In genomic region chr17:76735006-76735405, GRCh38 we compare ENCODE assay signal across 8 cellular contexts. TPM values are rescaled to one million over a fixed set of nuclear protein-coding genes. Genes with fewer than 3 reads are reported as not detected.
DNase-seq lines count a peak whose midpoint lies in the region; ATAC-seq and TF ChIP-seq lines count a peak whose summit lies in the region.

No MANE protein-coding gene starts in this region.

- DNase-seq in EL (peak; percentile 52), MG63 (no peak), breast epithelium (ENCODE audit: low spot score in 2 of 2) (no peak), hippocampal formation (lab: John Stamatoyannopoulos, UW) (no peak), lower leg skin (ENCODE audit: low spot score in 2 of 2) (no peak)

- no peak for TF ChIP-seq CTCF in breast epithelium (IDR thresholded peaks at IDR 0.05)
- TF ChIP-seq CTCF in lower leg skin (IDR thresholded peaks at IDR 0.05), result no peak

- H3K4me1 ChIP-seq in breast epithelium, result peaks cover 0 to 21% of the 10 kb centered on the region in 2 donors
- H3K4me1 ChIP-seq in mucosa of stomach (ENCODE audit: control insufficient read depth, insufficient read depth, low read length), result peaks cover 12% of the 10 kb centered on the region

- H3K4me3 ChIP-seq in MG63, result peak overlapping the region; percentile 97
- H3K4me3 ChIP-seq in breast epithelium, result peak overlapping the region; percentile 93 to 97 (median 96)
- peak overlapping the region; percentile 76 for H3K4me3 ChIP-seq in mucosa of stomach (ENCODE audit: low read length)
- H3K4me3 ChIP-seq in lower leg skin (ENCODE audit: low read depth, poor library complexity, severe bottlenecking), result no peak overlapping the region

- H3K9me3 ChIP-seq in MG63, result no peaks in the 10 kb centered on the region
- no peaks in the 10 kb centered on the region for H3K9me3 ChIP-seq in breast epithelium
- H3K9me3 ChIP-seq in mucosa of stomach (ENCODE audit: control insufficient read depth, low read length), result no peaks in the 10 kb centered on the region

- no peaks in the 10 kb centered on the region for H3K27me3 ChIP-seq in MG63
- H3K27me3 ChIP-seq in breast epithelium, result no peaks in the 10 kb centered on the region
- no peaks in the 10 kb centered on the region for H3K27me3 ChIP-seq in mucosa of stomach (ENCODE audit: control insufficient read depth, insufficient read depth, low read length)

- 11 to 13% methylated on average over 5 of the region's 5 CpGs for WGBS in lower leg skin, 2 donors

- ATAC-seq in GM18520 (IDR thresholded peaks at IDR 0.05; ENCODE audit: unreplicated experiment) (no peak), GM19463 (IDR thresholded peaks at IDR 0.05; ENCODE audit: unreplicated experiment) (no peak)

- no peak for TF ChIP-seq POLR2A in breast epithelium (IDR thresholded peaks at IDR 0.05)
- no peak for TF ChIP-seq POLR2A in lower leg skin (IDR thresholded peaks at IDR 0.05)

- H3K27ac ChIP-seq in breast epithelium, result peak overlapping the region; percentile 32 to 99

- intact Hi-C loops in breast epithelium (cut with DNase I; ENCODE audit: low total_unique reads) (no loop called here), lower leg skin (cut with DNase I; ENCODE audit: low total_unique reads) (no loop called here)

- H3K36me3 ChIP-seq in MG63 (peaks cover 63% of the 10 kb centered on the region), breast epithelium (no peaks in the 10 kb centered on the region), mucosa of stomach (ENCODE audit: control insufficient read depth, insufficient read depth, low read length) (no peaks in the 10 kb centered on the region)

- H3K9ac ChIP-seq in mucosa of stomach (ENCODE audit: low read length), result peak overlapping the region; percentile 50

RNA-seq across cellular contexts. Expression of gene SRSF2, which starts 2.1 kb away (rescaled TPM):
- 292 and 619 TPM in 2 replicates for total RNA-seq in MG63 (2014; rRNA removed; shearing (Covaris generic); ENCODE audit: low replicate concordance)
- total RNA-seq in breast epithelium (100 to 1,000 TPM; 143 to 247 (median 244) TPM), lower leg skin (100 to 1,000 TPM; 179 to 260 (median 189) TPM)

RNA-seq across cellular contexts. Expression of gene MFSD11, which starts 2.9 kb away (rescaled TPM):
- total RNA-seq in MG63 (2014; rRNA removed; shearing (Covaris generic); ENCODE audit: low replicate concordance), result 23.8 and 24.9 TPM in 2 replicates
- total RNA-seq in breast epithelium (10 to 100 TPM; 20.6 to 42.6 (median 23.6) TPM), lower leg skin (10 to 100 TPM; 33.4 to 38.4 (median 33.8) TPM)

RNA-seq across cellular contexts. Expression of gene METTL23, which starts 8.4 kb away (rescaled TPM):
- total RNA-seq in MG63 (2014; rRNA removed; shearing (Covaris generic); ENCODE audit: low replicate concordance), result 44.4 and 44.9 TPM in 2 replicates
- total RNA-seq in breast epithelium (10 to 100 TPM; 25.6 to 47.7 (median 28.5) TPM), lower leg skin (10 to 100 TPM; 27.4 to 40.9 (median 33.7) TPM)

RNA-seq across cellular contexts. Expression of gene JMJD6, which starts 8.6 kb away (rescaled TPM):
- 28.2 and 55.1 TPM in 2 replicates for total RNA-seq in MG63 (2014; rRNA removed; shearing (Covaris generic); ENCODE audit: low replicate concordance)
- total RNA-seq in breast epithelium (10 to 100 TPM; 13.1 to 34.1 (median 25.6) TPM), lower leg skin (10 to 100 TPM; 16.1 to 28.8 (median 21.0) TPM)

RNA-seq across cellular contexts. Expression of gene MXRA7, which starts 24.2 kb away (rescaled TPM):
- total RNA-seq in MG63 (2014; rRNA removed; shearing (Covaris generic); ENCODE audit: low replicate concordance), result 53.8 and 65.4 TPM in 2 replicates
- total RNA-seq in breast epithelium, result 100 to 1,000 TPM; 106 to 242 (median 113) TPM
- 10 to 100 TPM; 31.6 to 97.4 (median 47.1) TPM for total RNA-seq in lower leg skin
